2 cellular contexts compared by ENCODE assay signal in the genomic region with DNA sequence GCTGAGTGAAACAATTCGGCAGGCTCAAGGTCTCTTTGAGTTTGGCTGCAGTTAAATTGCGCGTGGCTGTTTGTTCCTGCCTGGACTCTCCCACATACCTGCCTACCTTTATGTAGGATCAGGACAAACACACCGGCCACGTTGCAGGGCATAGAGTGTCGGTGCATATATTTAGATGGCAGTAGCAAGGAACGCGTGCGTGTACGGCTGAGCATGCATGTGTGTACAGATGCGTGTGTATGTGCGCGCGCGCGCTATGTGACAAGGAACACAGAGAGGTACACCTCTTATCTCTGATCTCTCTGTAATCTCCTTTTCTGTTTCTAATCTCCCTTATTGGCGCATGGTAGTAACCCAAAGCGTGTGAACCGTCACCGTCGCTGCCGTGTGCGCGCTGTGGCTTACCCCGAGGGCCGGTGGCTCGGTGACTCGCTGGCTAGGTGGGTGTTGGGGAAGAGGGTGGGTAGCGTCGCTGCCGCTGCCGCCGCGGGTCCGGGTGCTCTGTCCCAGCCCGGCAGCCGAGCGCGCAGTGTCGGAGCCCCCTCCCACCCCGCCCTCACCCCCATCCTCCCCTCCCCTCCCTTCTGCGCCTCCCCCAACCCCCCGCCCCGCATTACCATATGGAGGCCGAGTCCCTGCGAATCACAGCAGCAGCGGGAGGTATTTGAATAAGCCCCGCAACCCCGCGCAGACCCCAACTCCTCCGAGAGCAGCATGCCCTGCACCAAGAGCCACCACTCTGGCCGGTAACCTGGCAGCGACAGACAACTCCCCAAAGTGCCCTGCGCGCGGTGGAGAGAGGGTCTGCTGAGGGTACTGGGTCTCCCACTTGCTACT.
TF ChIP-seq lines count a peak whose summit lies in the region.

No MANE protein-coding gene starts in this region.

TF ChIP-seq in H1, 55 proteins besides CTCF, POLR2A, EP300 and RAD21 (continued from another document and continues in another):
- TF ChIP-seq, protein P1, sequence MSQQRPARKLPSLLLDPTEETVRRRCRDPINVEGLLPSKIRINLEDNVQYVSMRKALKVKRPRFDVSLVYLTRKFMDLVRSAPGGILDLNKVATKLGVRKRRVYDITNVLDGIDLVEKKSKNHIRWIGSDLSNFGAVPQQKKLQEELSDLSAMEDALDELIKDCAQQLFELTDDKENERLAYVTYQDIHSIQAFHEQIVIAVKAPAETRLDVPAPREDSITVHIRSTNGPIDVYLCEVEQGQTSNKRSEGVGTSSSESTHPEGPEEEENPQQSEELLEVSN (IDR thresholded peaks at IDR 0.05), result no peak
- TF ChIP-seq ATF2 (IDR thresholded peaks at IDR 0.05; ENCODE audit: low read length) (no peak), POLR2AphosphoS5 (IDR thresholded peaks at IDR 0.05; ENCODE audit: low read depth, low read length) (no peak), RXRA (IDR thresholded peaks at IDR 0.05; ENCODE audit: insufficient read depth, low read depth, low read length) (no peak), SIX5 (IDR thresholded peaks at IDR 0.05; ENCODE audit: low read depth, low read length) (no peak), TAF7 (optimal IDR thresholded peaks at IDR 0.05; ENCODE audit: borderline replicate concordance, low read depth, low read length) (no peak), KDM4A (IDR thresholded peaks at IDR 0.05; ENCODE audit: low read depth, low read length, severe bottlenecking) (no peak), RFX5 (IDR thresholded peaks at IDR 0.05; ENCODE audit: borderline replicate concordance, low read depth, low read length) (no peak), SIRT6 (IDR thresholded peaks at IDR 0.05; ENCODE audit: low read length) (no peak), SP2 (IDR thresholded peaks at IDR 0.05; ENCODE audit: low read length) (no peak), CTBP2 (IDR thresholded peaks at IDR 0.05; ENCODE audit: borderline replicate concordance, insufficient read depth, insufficient read length, low read length) (peak; percentile 60), SUZ12 (IDR thresholded peaks at IDR 0.05; ENCODE audit: low read length) (peak; percentile 97), SAP30 (IDR thresholded peaks at IDR 0.05; ENCODE audit: insufficient read depth, insufficient replicate concordance, low read length) (no peak), NANOG (IDR thresholded peaks at IDR 0.05; ENCODE audit: insufficient read depth, low read depth, low read length, poor library complexity, severe bottlenecking) (no peak), JUND (IDR thresholded peaks at IDR 0.05; ENCODE audit: low read length) (no peak), TEAD4 (IDR thresholded peaks at IDR 0.05; ENCODE audit: low read depth, low read length) (no peak)
- TF ChIP-seq, protein P2, sequence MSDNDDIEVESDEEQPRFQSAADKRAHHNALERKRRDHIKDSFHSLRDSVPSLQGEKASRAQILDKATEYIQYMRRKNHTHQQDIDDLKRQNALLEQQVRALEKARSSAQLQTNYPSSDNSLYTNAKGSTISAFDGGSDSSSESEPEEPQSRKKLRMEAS (IDR thresholded peaks at IDR 0.05), result 0 out of 2 replicates have a peak, but pooled peaks have one; percentile 20

TF ChIP-seq in HEK293T, 16 proteins besides CTCF, POLR2A, EP300 and RAD21 (continued from another document):
- no peak for TF ChIP-seq PKNOX1 (IDR thresholded peaks at IDR 0.05)
- no peak for TF ChIP-seq ARNT (IDR thresholded peaks at IDR 0.05)
- no peak for TF ChIP-seq ZNF384 (IDR thresholded peaks at IDR 0.05)
- no peak for TF ChIP-seq FOXM1 (IDR thresholded peaks at IDR 0.05; ENCODE audit: borderline replicate concordance)
- TF ChIP-seq SUZ12 (IDR thresholded peaks at IDR 0.05), result no peak
- no peak for TF ChIP-seq TARDBP (IDR thresholded peaks at IDR 0.05)
- TF ChIP-seq SP1 (IDR thresholded peaks at IDR 0.05), result no peak
- TF ChIP-seq FOXK2 (IDR thresholded peaks at IDR 0.05), result no peak
- no peak for TF ChIP-seq LEF1 (IDR thresholded peaks at IDR 0.05; ENCODE audit: borderline replicate concordance)
- no peak for TF ChIP-seq CTBP1 (IDR thresholded peaks at IDR 0.05; ENCODE audit: borderline replicate concordance)
- TF ChIP-seq L3MBTL2 (conservative IDR thresholded peaks at IDR 0.05), result no peak
- no peak for TF ChIP-seq BHLHE40 (IDR thresholded peaks at IDR 0.05; ENCODE audit: borderline replicate concordance)
- no peak for TF ChIP-seq NFRKB (IDR thresholded peaks at IDR 0.05)
